ENCODE assay signal across 9 cellular contexts in the genomic region with DNA sequence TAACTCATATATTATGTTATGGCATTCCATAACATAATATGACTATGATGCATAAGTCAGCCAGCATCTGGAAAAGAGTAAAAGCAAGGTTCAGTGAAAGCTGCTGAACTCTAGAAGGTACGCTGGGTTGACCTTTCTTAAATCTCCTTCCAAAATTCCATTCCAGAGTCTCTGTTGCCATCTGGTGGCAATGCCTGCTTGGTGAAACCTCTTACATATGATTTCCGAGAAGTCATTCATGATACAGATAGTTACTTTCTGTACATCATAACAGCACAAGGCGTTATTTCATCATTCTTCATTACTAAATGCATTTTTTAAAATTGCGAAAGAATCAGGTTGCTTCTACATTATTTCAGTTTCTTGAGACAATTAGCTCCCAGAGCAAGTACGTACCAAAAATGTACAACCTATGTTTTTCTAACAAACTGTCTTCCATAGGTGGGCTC. TPM values are rescaled to one million over a fixed set of nuclear protein-coding genes. Genes with fewer than 3 reads are reported as not detected.
A peak's percentile ranks its signal among the peaks of the same experiment; 100 is the strongest.
DNase-seq lines count a peak whose midpoint lies in the region; ATAC-seq, FAIRE-seq and TF ChIP-seq lines count a peak whose summit lies in the region.
"Had no signal": no experiment of that assay in that cellular context is flagged by ENCODE, and none has a peak within 500 bp of the region (broad histone marks: within the 10 kb centered on the region; RNA-seq: fewer than 3 reads in every experiment).

No MANE protein-coding gene starts in this region.

- no peak overlapping the region for H3K27ac Mint-ChIP-seq in neural progenitor cell

- H3K9me3 ChIP-seq in neural progenitor cell (ENCODE audit: low read depth) (no peaks in the 10 kb centered on the region), thyroid gland (no peaks in the 10 kb centered on the region)

- H2AFZ ChIP-seq in neural progenitor cell (replicated peaks): no peak overlapping the region

- in situ Hi-C loops in G401 (cut with HindIII; ENCODE audit: low sequenced_read_pairs): no loop called here

- H4K20me1 ChIP-seq in neural progenitor cell (ENCODE audit: low read depth): no peaks in the 10 kb centered on the region

- no peaks in the 10 kb centered on the region for H3K9me3 Mint-ChIP-seq in neural progenitor cell

- DNase-seq in G401 (ENCODE audit: low spot score) (peak; percentile 75), RCC 7860 (ENCODE audit: low spot score) (peak; percentile 50), activated T-helper 1 cell treated with Interleukin-2 at 50 U/mL for 16 hours (ENCODE audit: low read depth) (peak; percentile 24), fibroblast of mammary gland (ENCODE audit: low read depth) (peak; percentile 88), neural progenitor cell (ENCODE audit: low spot score) (peak; percentile 72), thyroid gland (peak; percentile 62 to 72)

- FAIRE-seq in RCC 7860 (lab: Jason Lieb, UNC): peak; percentile 67
- FAIRE-seq: colon had no signal

- H3K79me2 ChIP-seq in neural progenitor cell (ENCODE audit: low read depth): no peaks in the 10 kb centered on the region

- no peak overlapping the region for H3K9ac ChIP-seq in neural progenitor cell

- no peak overlapping the region for H3K4me3 ChIP-seq in fibroblast of mammary gland (ENCODE audit: control insufficient read depth, low read depth, low read length)
- no peak overlapping the region for H3K4me3 ChIP-seq in neural progenitor cell
- no peak overlapping the region for H3K4me3 ChIP-seq in thyroid gland (replicated peaks in 1 of 3)

- H3K4me1 ChIP-seq in neural progenitor cell: no peaks in the 10 kb centered on the region
- no peaks in the 10 kb centered on the region for H3K4me1 ChIP-seq in thyroid gland

- no peak overlapping the region for H3K4me2 ChIP-seq in neural progenitor cell

- H3F3A ChIP-seq in neural progenitor cell (ENCODE audit: low read depth): no peaks in the 10 kb centered on the region

- no peak overlapping the region for H3K27ac ChIP-seq in neural progenitor cell
- no peak overlapping the region for H3K27ac ChIP-seq in thyroid gland

- 27 to 31% methylated on average over 5 of the region's 5 CpGs for WGBS in thyroid gland, 2 donors

- TF ChIP-seq POLR2A in thyroid gland (IDR thresholded peaks at IDR 0.05): no peak

- peaks cover 4% of the 10 kb centered on the region for H3K27me3 Mint-ChIP-seq in neural progenitor cell (ENCODE audit: insufficient read depth, low read depth)

- ATAC-seq in HG02852 (IDR thresholded peaks at IDR 0.05; ENCODE audit: unreplicated experiment): no peak

- H3K27me3 ChIP-seq in neural progenitor cell (peaks cover 2% of the 10 kb centered on the region), thyroid gland (no peaks in the 10 kb centered on the region)

- H3K4me3 Mint-ChIP-seq in neural progenitor cell: no peak overlapping the region

- H3K36me3 ChIP-seq in neural progenitor cell (no peaks in the 10 kb centered on the region), thyroid gland (no peaks in the 10 kb centered on the region)

- TF ChIP-seq CTCF in LNCAP (IDR thresholded peaks at IDR 0.05) (peak; percentile 81), fibroblast of mammary gland (conservative IDR thresholded peaks at IDR 0.05; ENCODE audit: control insufficient read depth, insufficient read depth, low read depth, low read length) (peak; percentile 95), neural progenitor cell (IDR thresholded peaks at IDR 0.05) (peak; percentile 78), thyroid gland (IDR thresholded peaks at IDR 0.05) (peak; percentile 27 to 88 (median 82))

- H3K4me1 Mint-ChIP-seq in neural progenitor cell: no peaks in the 10 kb centered on the region

- intact Hi-C loops in thyroid gland (cut with DNase I): no loop called here

- H3K36me3 Mint-ChIP-seq in neural progenitor cell: no peaks in the 10 kb centered on the region

RNA-seq across cellular contexts. Expression of a gene that starts 7.0 kb away (rescaled TPM):
- 4.6 and 5.8 TPM in 2 replicates for total RNA-seq in G401 (2014; rRNA removed; shearing (Covaris generic))
- 15.7 and 34.0 TPM in 2 replicates for total RNA-seq in neural progenitor cell (ENCODE audit: low replicate concordance)
- 100 to 1,000 TPM in 1 of 4 donors, 10 to 100 TPM in 3; 39.1 to 105 (median 59.0) TPM for total RNA-seq in thyroid gland

Comparison
In these comparisons a context has a peak if more than half of its experiments do, and no peak if none do; other contexts are left out.
1. DNase-seq: peak in every context shown above with its lines; median percentile 88 in fibroblast of mammary gland; 75 in G401; 72 in neural progenitor cell; 67 in thyroid gland; 50 in RCC 7860; 24 in activated T-helper 1 cell treated with Interleukin-2 at 50 U/mL for 16 hours.